In genomic region chr19:31220540-31220939, GRCh38 we compare ENCODE assay signal across 9 cellular contexts.
DNase-seq lines count a peak whose midpoint lies in the region; ATAC-seq and TF ChIP-seq lines count a peak whose summit lies in the region.
"Had no signal": no experiment of that assay in that cellular context is flagged by ENCODE, and none has a peak within 500 bp of the region (broad histone marks: within the 10 kb centered on the region; RNA-seq: fewer than 3 reads in every experiment).

No MANE protein-coding gene starts in this region.

- H3K9me3 Mint-ChIP-seq in CD4-positive, alpha-beta memory T cell, result peaks cover 0 to 4% (median 0%) of the 10 kb centered on the region in 8 donors
- peaks cover 17% of the 10 kb centered on the region for H3K9me3 Mint-ChIP-seq in WTC11

- no peak for TF ChIP-seq CTCF in WTC11 (IDR thresholded peaks at IDR 0.05)

- intact Hi-C loops in CD4-positive, alpha-beta memory T cell (cut with micrococcal nuclease), result no loop called here

- no peaks in the 10 kb centered on the region for H3K36me3 ChIP-seq in CD4-positive, alpha-beta memory T cell (ENCODE audit: insufficient read depth, low read length)
- H3K36me3 ChIP-seq in MG63, result no peaks in the 10 kb centered on the region

- H3K4me3 Mint-ChIP-seq in CD4-positive, alpha-beta memory T cell, result no peak overlapping the region
- H3K4me3 Mint-ChIP-seq in WTC11, result no peak overlapping the region

- peaks cover 11 to 12% (median 11%) of the 10 kb centered on the region in 4 donors for H3K4me1 Mint-ChIP-seq in CD4-positive, alpha-beta memory T cell
- no peaks in the 10 kb centered on the region for H3K4me1 Mint-ChIP-seq in WTC11

- H3K27ac ChIP-seq in CD4-positive, alpha-beta memory T cell (ENCODE audit: low read depth, low read length), result no peak overlapping the region

- peak overlapping the region in 6 of 7 donors; percentile 13 to 70 (median 45) for H3K27ac Mint-ChIP-seq in CD4-positive, alpha-beta memory T cell
- H3K27ac Mint-ChIP-seq in WTC11, result no peak overlapping the region

- H3K27me3 ChIP-seq in CD4-positive, alpha-beta memory T cell (ENCODE audit: insufficient read depth, low read length), result no peaks in the 10 kb centered on the region
- no peaks in the 10 kb centered on the region for H3K27me3 ChIP-seq in MG63

- no peaks in the 10 kb centered on the region for H3K36me3 Mint-ChIP-seq in CD4-positive, alpha-beta memory T cell
- H3K36me3 Mint-ChIP-seq in WTC11, result no peaks in the 10 kb centered on the region

- peak; percentile 86 for ATAC-seq in WTC11
- no peak for ATAC-seq in HG03378 (IDR thresholded peaks at IDR 0.05; ENCODE audit: unreplicated experiment)

- no peak overlapping the region for H3K4me3 ChIP-seq in CD4-positive, alpha-beta memory T cell (ENCODE audit: low read length in 2 of 2)
- no peak overlapping the region for H3K4me3 ChIP-seq in Jurkat, Clone E6-1 (ENCODE audit: low read length)
- no peak overlapping the region for H3K4me3 ChIP-seq in MG63
- H3K4me3 ChIP-seq: skin epidermis had no signal

- peak; percentile 36 to 49 (median 48) for DNase-seq in CD4-positive, alpha-beta memory T cell
- peak; percentile 33 for DNase-seq in Jurkat, Clone E6-1 (ENCODE audit: low read depth, low spot score)
- DNase-seq in WTC11 (ENCODE audit: low spot score) (no peak), iPS-NIHi7 (ENCODE audit: extremely low spot score) (peak; percentile 39), NCI-H2196 (lab: John Stamatoyannopoulos, UW; ENCODE audit: unreplicated experiment) (no peak), MG63 (no peak), NCI-H1417 (lab: John Stamatoyannopoulos, UW) (no peak)

- POLR2A ChIA-PET in CD4-positive, alpha-beta memory T cell (lab: Charles Lee; ENCODE audit: partially characterized antibody), result no interaction called here
- POLR2A ChIA-PET in WTC11 (lab: Charles Lee), result no interaction called here

- no peaks in the 10 kb centered on the region for H3K9me3 ChIP-seq in CD4-positive, alpha-beta memory T cell (ENCODE audit: control insufficient read depth in 1 of 2, low read length in 2 of 2)
- no peaks in the 10 kb centered on the region for H3K9me3 ChIP-seq in MG63

- CTCF ChIA-PET in CD4-positive, alpha-beta memory T cell (lab: Charles Lee; ENCODE audit: partially characterized antibody), result no interaction called here
- CTCF ChIA-PET in WTC11 (lab: Charles Lee), result interaction anchor here (1.1 kb wide), 1 partner anchor 166 kb away, joined by 5 read pairs; no protein-coding TSS in a partner anchor

- H3K27me3 Mint-ChIP-seq in CD4-positive, alpha-beta memory T cell, result no peaks in the 10 kb centered on the region
- H3K27me3 Mint-ChIP-seq in WTC11 (ENCODE audit: low read depth), result no peaks in the 10 kb centered on the region

- peaks cover 5% of the 10 kb centered on the region for H3K4me1 ChIP-seq in CD4-positive, alpha-beta memory T cell (ENCODE audit: insufficient read depth, low read length)

TF ChIP-seq in WTC11, 78 proteins besides CTCF, POLR2A, EP300 and RAD21:
- TF ChIP-seq ZBTB21 (CRISPR knock-in tag; IDR thresholded peaks at IDR 0.05; ENCODE audit: borderline replicate concordance) (no peak), USF2 (CRISPR knock-in tag; IDR thresholded peaks at IDR 0.05) (peak; percentile 94)
- TF ChIP-seq, protein P1, sequence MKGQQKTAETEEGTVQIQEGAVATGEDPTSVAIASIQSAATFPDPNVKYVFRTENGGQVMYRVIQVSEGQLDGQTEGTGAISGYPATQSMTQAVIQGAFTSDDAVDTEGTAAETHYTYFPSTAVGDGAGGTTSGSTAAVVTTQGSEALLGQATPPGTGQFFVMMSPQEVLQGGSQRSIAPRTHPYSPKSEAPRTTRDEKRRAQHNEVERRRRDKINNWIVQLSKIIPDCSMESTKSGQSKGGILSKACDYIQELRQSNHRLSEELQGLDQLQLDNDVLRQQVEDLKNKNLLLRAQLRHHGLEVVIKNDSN (CRISPR knock-in tag; IDR thresholded peaks at IDR 0.05), result peak; percentile 94
TF ChIP-seq in WTC11: peak in this region for 2.

Comparison
In these comparisons a context has a peak if more than half of its experiments do, and no peak if none do; other contexts are left out.
1. DNase-seq: peak in CD4-positive, alpha-beta memory T cell (5 of 5), Jurkat, Clone E6-1 (single experiment) and iPS-NIHi7 (single experiment); none in WTC11 (single experiment), NCI-H2196 (single experiment), MG63 (single experiment) and NCI-H1417 (0 of 3).